In genomic region chr5:171386861-171387254, GRCh38 we compare ENCODE assay signal across 1 cellular context.
TF ChIP-seq lines count a peak whose summit lies in the region.

No MANE protein-coding gene starts in this region.

TF ChIP-seq in K562, 482 proteins besides CTCF, POLR2A, EP300 and RAD21 (continued from another document):
- TF ChIP-seq TSHZ1 (CRISPR knock-in tag; IDR thresholded peaks at IDR 0.05): no peak
- TF ChIP-seq, protein P1, sequence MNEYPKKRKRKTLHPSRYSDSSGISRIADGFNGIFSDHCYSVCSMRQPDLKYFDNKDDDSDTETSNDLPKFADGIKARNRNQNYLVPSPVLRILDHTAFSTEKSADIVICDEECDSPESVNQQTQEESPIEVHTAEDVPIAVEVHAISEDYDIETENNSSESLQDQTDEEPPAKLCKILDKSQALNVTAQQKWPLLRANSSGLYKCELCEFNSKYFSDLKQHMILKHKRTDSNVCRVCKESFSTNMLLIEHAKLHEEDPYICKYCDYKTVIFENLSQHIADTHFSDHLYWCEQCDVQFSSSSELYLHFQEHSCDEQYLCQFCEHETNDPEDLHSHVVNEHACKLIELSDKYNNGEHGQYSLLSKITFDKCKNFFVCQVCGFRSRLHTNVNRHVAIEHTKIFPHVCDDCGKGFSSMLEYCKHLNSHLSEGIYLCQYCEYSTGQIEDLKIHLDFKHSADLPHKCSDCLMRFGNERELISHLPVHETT (CRISPR knock-in tag; conservative IDR thresholded peaks at IDR 0.05 in 1 of 2, IDR thresholded peaks at IDR 0.05 in 1 of 2): 0 out of 4 replicates have a peak, but pooled peaks of 1 of the 2 experiments have one; percentile 7
